ENCODE assay signal across 18 cellular contexts in genomic region chr2:16022548-16023240, GRCh38.
"Had no signal": no experiment of that assay in that cellular context is flagged by ENCODE, and none has a peak within 500 bp of the region (broad histone marks: within the 10 kb centered on the region; RNA-seq: fewer than 3 reads in every experiment).

No MANE protein-coding gene starts in this region.

- H3K4me2 ChIP-seq: hepatocyte had no signal

- H3K4me1 ChIP-seq: pancreas, uterus had no signal

- H3K79me2 ChIP-seq: hepatocyte had no signal

- H3K9me3 ChIP-seq: mucosa of descending colon, pancreas, upper lobe of left lung, uterus had no signal

- H3K27ac ChIP-seq: coronary artery, hepatocyte, pancreas, upper lobe of left lung, uterus had no signal

- DNase-seq: effector CD8-positive, alpha-beta T cell; foreskin melanocyte; mammary epithelial cell; mucosa of descending colon; naive thymus-derived CD8-positive, alpha-beta T cell; occipital lobe; pancreas; right cardiac atrium; small intestine; stimulated activated CD4-positive, alpha-beta T cell treated with anti-CD3 and anti-CD28 coated beads, Interleukin-12 subunit alpha, Interleukin-12 subunit beta, amount 100 ng/mL, for 4 hours; stimulated activated naive CD4-positive, alpha-beta T cell; uterus had no signal

- H3K9me3 Mint-ChIP-seq: naive thymus-derived CD8-positive, alpha-beta T cell; neural crest cell had no signal

- H3K36me3 Mint-ChIP-seq: naive thymus-derived CD8-positive, alpha-beta T cell had no signal

- H3K36me3 ChIP-seq: pancreas, upper lobe of left lung, uterus had no signal

- H3K27ac Mint-ChIP-seq: progenitor cell of endocrine pancreas had no signal

- H3K4me3 Mint-ChIP-seq: naive thymus-derived CD8-positive, alpha-beta T cell; neural crest cell had no signal

- H3K27me3 ChIP-seq: hepatocyte, pancreas, upper lobe of left lung, uterus had no signal

- H3K4me3 ChIP-seq: coronary artery, hepatocyte, mucosa of descending colon, pancreas, upper lobe of left lung, uterus had no signal

- ATAC-seq: left lobe of liver; mucosa of descending colon; naive thymus-derived CD8-positive, alpha-beta T cell; right cardiac atrium had no signal

- H2AFZ ChIP-seq: hepatocyte had no signal
